Comparison of ENCODE assay signal across 8 cellular contexts in genomic region chr18:43396266-43396665, GRCh38.
DNase-seq lines count a peak whose midpoint lies in the region; ATAC-seq and TF ChIP-seq lines count a peak whose summit lies in the region.

No MANE protein-coding gene starts in this region.

- DNase-seq in Kasumi-1 (lab: John Stamatoyannopoulos, UW) (peak; percentile 30 to 55), SK-N-MC (ENCODE audit: low read depth, low spot score) (no peak), kidney glomerular epithelial cell (lab: John Stamatoyannopoulos, UW) (peak; percentile 19), HEK293T (ENCODE audit: extremely low spot score) (no peak), 8988T (no peak), iPS-NIHi7 (ENCODE audit: extremely low spot score) (no peak)

- H3K9me3 ChIP-seq in SK-N-MC (ENCODE audit: low read depth, low read length), result no peaks in the 10 kb centered on the region

- ATAC-seq in HG02884 (IDR thresholded peaks at IDR 0.05; ENCODE audit: unreplicated experiment), result no peak

- peak; percentile 77 for TF ChIP-seq CTCF in C4-2B (conservative IDR thresholded peaks at IDR 0.05)

- POLR2A ChIA-PET in HEK293T (lab: Yijun Ruan, JAX), result no interaction called here

- H3K27ac ChIP-seq in C4-2B (no peak overlapping the region), SK-N-MC (peak overlapping the region; percentile 85)

- peak overlapping the region; percentile 60 for H3K9ac ChIP-seq in SK-N-MC (ENCODE audit: insufficient read length)

- 0 out of 2 replicates have a peak overlapping the region, but pooled peaks have one; percentile 30 for H3K4me3 ChIP-seq in SK-N-MC

- CTCF ChIA-PET in HEK293T (lab: Yijun Ruan, JAX), result no interaction called here

- H3K36me3 ChIP-seq in SK-N-MC (ENCODE audit: insufficient read depth, low read length), result no peaks in the 10 kb centered on the region

TF ChIP-seq in HEK293T, 16 proteins besides CTCF, POLR2A, EP300 and RAD21:
- TF ChIP-seq BHLHE40 (IDR thresholded peaks at IDR 0.05; ENCODE audit: borderline replicate concordance) (no peak), SUZ12 (IDR thresholded peaks at IDR 0.05) (no peak), ARNT (IDR thresholded peaks at IDR 0.05) (no peak), TARDBP (IDR thresholded peaks at IDR 0.05) (no peak), FOXA1 (IDR thresholded peaks at IDR 0.05) (no peak), SP1 (IDR thresholded peaks at IDR 0.05) (no peak), NFRKB (IDR thresholded peaks at IDR 0.05) (no peak), ELF4 (IDR thresholded peaks at IDR 0.05) (no peak), L3MBTL2 (conservative IDR thresholded peaks at IDR 0.05) (no peak), PKNOX1 (IDR thresholded peaks at IDR 0.05) (no peak), FOXM1 (IDR thresholded peaks at IDR 0.05; ENCODE audit: borderline replicate concordance) (no peak), FOXK2 (IDR thresholded peaks at IDR 0.05) (no peak), ZNF384 (IDR thresholded peaks at IDR 0.05) (no peak), LEF1 (IDR thresholded peaks at IDR 0.05; ENCODE audit: borderline replicate concordance) (no peak)

Comparison
In these comparisons a context has a peak if more than half of its experiments do, and no peak if none do; other contexts are left out.
1. DNase-seq: peak in Kasumi-1 (2 of 2) and kidney glomerular epithelial cell (single experiment); none in SK-N-MC (single experiment), HEK293T (single experiment), 8988T (single experiment) and iPS-NIHi7 (single experiment).